8 cellular contexts compared by ENCODE assay signal in genomic region chr15:65516997-65517865, GRCh38.
DNase-seq lines count a peak whose midpoint lies in the region; ATAC-seq and TF ChIP-seq lines count a peak whose summit lies in the region.

DPP8 (minus strand) TSS chr15:65517689; CDS start chr15:65512553, 5,136 bp downstream.

- in situ Hi-C loops in GM18951 (cut with MboI; ENCODE audit: low sequenced_read_pairs, unreplicated experiment): no loop called here

- peak; percentile 94 for ATAC-seq in HG03280 (IDR thresholded peaks at IDR 0.05; ENCODE audit: unreplicated experiment)

- TF ChIP-seq CTCF in AG09319 (IDR thresholded peaks at IDR 0.05; ENCODE audit: low read depth, low read length): peak; percentile 99

- DNase-seq in AG09319 (ENCODE audit: extremely low read depth, low read depth) (peak; percentile 76), NCI-H345 treated with DMSO at 0.1 percent for 48 hours (lab: John Stamatoyannopoulos, UW; ENCODE audit: unreplicated experiment) (peak; percentile 74), cerebellar cortex (ENCODE audit: low spot score) (peak; percentile 93), islet precursor cell (peak; percentile 97)
- DNase-seq in activated CD4-positive, CD25-positive, alpha-beta regulatory T cell treated with anti-CD3 and anti-CD28 coated beads, Interleukin-2, amount 50 U/mL, for 16 hours (ENCODE audit: low read depth, low spot score): peak; percentile 89
- peak; percentile 87 to 90 for DNase-seq in stimulated activated CD4-positive, alpha-beta T cell treated with anti-CD3 and anti-CD28 coated beads, Interleukin-15, amount 100 ng/mL, for 1 hour (ENCODE audit: low read depth in 1 of 2, low spot score in 1 of 2)

- TF ChIP-seq POLR2A in GM18951 (IDR thresholded peaks at IDR 0.05; ENCODE audit: extremely low read depth, insufficient read depth, insufficient read length): peak; percentile 83

Comparison
In these comparisons a context has a peak if more than half of its experiments do, and no peak if none do; other contexts are left out.
1. Peak in every context shown above with its lines: DNase-seq and ATAC-seq.